ENCODE assay signal across 23 cellular contexts in genomic region chr16:12173121-12173520, GRCh38.
"Had no signal": no experiment of that assay in that cellular context is flagged by ENCODE, and none has a peak within 500 bp of the region (broad histone marks: within the 10 kb centered on the region; RNA-seq: fewer than 3 reads in every experiment).

No MANE protein-coding gene starts in this region.

- H3K4me2 ChIP-seq: hepatocyte had no signal

- H3K4me3 ChIP-seq: ascending aorta, cardiac muscle cell, coronary artery, dorsolateral prefrontal cortex, hepatocyte, suprapubic skin, tibial artery had no signal

- H3K27me3 ChIP-seq: ascending aorta, cardiac muscle cell, dorsolateral prefrontal cortex, hepatocyte, neutrophil, suprapubic skin, tibial artery had no signal

- FAIRE-seq: frontal cortex had no signal

- H3K36me3 ChIP-seq: ascending aorta, cardiac muscle cell, neutrophil, suprapubic skin had no signal

- DNase-seq: activated CD4-positive, alpha-beta memory T cell treated with anti-CD3 and anti-CD28 coated beads for 36 hours; activated CD4-positive, alpha-beta T cell treated with anti-CD3 and anti-CD28 coated beads, Interleukin-2, amount 10 ng/mL, durations not matched to agents 24 days and 14 days; activated CD4-positive, CD25-positive, alpha-beta regulatory T cell treated with anti-CD3 and anti-CD28 coated beads, Interleukin-2, amount 50 U/mL, for 72 hours; activated CD8-positive, alpha-beta memory T cell treated with anti-CD3 and anti-CD28 coated beads, Interleukin-2, amount 50 U/mL, for 4 hours; activated effector memory CD4-positive, alpha-beta T cell treated with anti-CD3 and anti-CD28 coated beads, Interleukin-2, amount 50 U/mL, for 16 hours; activated naive CD4-positive, alpha-beta T cell treated with anti-CD3 and anti-CD28 coated beads for 36 hours; activated naive CD8-positive, alpha-beta T cell treated with anti-CD3 and anti-CD28 coated beads for 36 hours; activated T-cell treated with anti-CD3 and anti-CD28 coated beads, Interleukin-2, amount 50 U/mL, for 1 hour; dorsolateral prefrontal cortex; effector memory CD4-positive, alpha-beta T cell; islet precursor cell; naive B cell; nephron progenitor cell; stimulated activated naive CD4-positive, alpha-beta T cell; T1000; tibial artery had no signal

- H3K4me1 ChIP-seq: ascending aorta, tibial artery had no signal

- H3K27ac ChIP-seq: ascending aorta, cardiac muscle cell, coronary artery, hepatocyte, neutrophil, suprapubic skin, tibial artery had no signal

- H3K9me3 ChIP-seq: ascending aorta, neutrophil, suprapubic skin, tibial artery had no signal

- H3K79me2 ChIP-seq: hepatocyte had no signal

- H2AFZ ChIP-seq: hepatocyte had no signal
